In the genomic region with DNA sequence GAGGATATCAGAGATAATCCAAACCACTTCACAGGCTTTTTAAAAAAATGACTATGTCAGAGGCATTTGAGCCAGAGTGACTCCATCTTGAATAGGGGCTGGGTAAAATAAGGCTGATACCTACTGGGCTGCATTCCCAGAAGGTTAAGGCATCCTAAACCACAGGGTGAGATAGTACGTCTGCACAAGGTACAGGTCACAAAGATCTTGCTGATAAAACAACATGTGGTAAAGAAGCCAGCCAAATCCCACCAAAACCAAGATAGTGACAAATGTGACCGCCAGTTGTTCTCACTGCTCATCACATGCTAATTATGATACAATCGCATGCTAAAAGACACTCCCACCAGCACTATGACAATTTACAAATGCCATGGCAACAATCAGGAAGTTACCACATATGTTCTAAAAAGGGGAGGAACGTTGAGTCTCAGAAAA, we compare ENCODE assay signal across 14 cellular contexts.
"Had no signal": no experiment of that assay in that cellular context is flagged by ENCODE, and none has a peak within 500 bp of the region (broad histone marks: within the 10 kb centered on the region; RNA-seq: fewer than 3 reads in every experiment).

No MANE protein-coding gene starts in this region.

- H3K9me3 ChIP-seq: ascending aorta, ovary, sigmoid colon, stomach, testis had no signal

- H3K27me3 ChIP-seq: ascending aorta, cardiac muscle cell, dorsolateral prefrontal cortex, ovary, sigmoid colon, stomach, testis had no signal

- H3K36me3 ChIP-seq: ascending aorta, cardiac muscle cell, ovary, sigmoid colon, stomach had no signal

- H3K27ac ChIP-seq: ascending aorta, cardiac muscle cell, ovary, sigmoid colon, stomach, testis had no signal

- H3K4me1 ChIP-seq: sigmoid colon, testis had no signal

- H3K9me3 Mint-ChIP-seq: activated naive CD4-positive, alpha-beta T cell treated with anti-CD3 and anti-CD28 coated beads for 36 hours; activated naive CD8-positive, alpha-beta T cell treated with anti-CD3 and anti-CD28 coated beads, Interleukin-2, amount 50 U/mL, for 24 hours; activated T-helper 1 cell treated with anti-CD3 and anti-CD28 coated beads, Interleukin-12 subunit alpha, Interleukin-12 subunit beta, Interleukin-2, Interleukin-4 antibody, amounts not matched to agents 30 ng/mL and 10 ng/mL and 1 ng/mL, durations not matched to agents 14 hours and 24 hours and 36 hours had no signal

- H3K4me3 Mint-ChIP-seq: activated naive CD4-positive, alpha-beta T cell treated with anti-CD3 and anti-CD28 coated beads for 36 hours; activated naive CD8-positive, alpha-beta T cell treated with anti-CD3 and anti-CD28 coated beads, Interleukin-2, amount 50 U/mL, for 24 hours; activated T-helper 1 cell treated with anti-CD3 and anti-CD28 coated beads, Interleukin-12 subunit alpha, Interleukin-12 subunit beta, Interleukin-2, Interleukin-4 antibody, amounts not matched to agents 30 ng/mL and 10 ng/mL and 1 ng/mL, durations not matched to agents 14 hours and 24 hours and 36 hours had no signal

- H3K27ac Mint-ChIP-seq: activated naive CD4-positive, alpha-beta T cell treated with anti-CD3 and anti-CD28 coated beads for 36 hours; activated naive CD8-positive, alpha-beta T cell treated with anti-CD3 and anti-CD28 coated beads, Interleukin-2, amount 50 U/mL, for 24 hours; activated T-helper 1 cell treated with anti-CD3 and anti-CD28 coated beads, Interleukin-12 subunit alpha, Interleukin-12 subunit beta, Interleukin-2, Interleukin-4 antibody, amounts not matched to agents 30 ng/mL and 10 ng/mL and 1 ng/mL, durations not matched to agents 14 hours and 24 hours and 36 hours had no signal

- ATAC-seq: activated CD4-positive, CD25-positive, alpha-beta regulatory T cell treated with anti-CD3 and anti-CD28 coated beads, Interleukin-2, amount 50 U/mL, for 24 hours; activated naive CD8-positive, alpha-beta T cell treated with anti-CD3 and anti-CD28 coated beads, Interleukin-2, amount 50 U/mL, for 24 hours had no signal

- H3K4me3 ChIP-seq: ascending aorta, cardiac muscle cell, dorsolateral prefrontal cortex, ovary, sigmoid colon, stomach, testis had no signal

- DNase-seq: activated naive CD4-positive, alpha-beta T cell treated with anti-CD3 and anti-CD28 coated beads for 36 hours; activated naive CD8-positive, alpha-beta T cell treated with anti-CD3 and anti-CD28 coated beads, Interleukin-2, amount 50 U/mL, for 24 hours; dorsolateral prefrontal cortex; kidney glomerular epithelial cell; ovary; sigmoid colon; stimulated activated CD4-positive, alpha-beta T cell treated with anti-CD3 and anti-CD28 coated beads, Interleukin-1b, Interleukin-23, amount 100 ng/mL, for 48 hours; stomach; T-helper 9 cell; testis had no signal
